Comparison of ENCODE assay signal across 25 cellular contexts in genomic region chr4:108941914-108942379, GRCh38.
A peak's percentile ranks its signal among the peaks of the same experiment; 100 is the strongest.
DNase-seq lines count a peak whose midpoint lies in the region; ATAC-seq and TF ChIP-seq lines count a peak whose summit lies in the region.
"Had no signal": no experiment of that assay in that cellular context is flagged by ENCODE, and none has a peak within 500 bp of the region (broad histone marks: within the 10 kb centered on the region; RNA-seq: fewer than 3 reads in every experiment).

No MANE protein-coding gene starts in this region.

- peaks cover 7% of the 10 kb centered on the region; the same call in 1 of the 2 replicates for H3K4me1 ChIP-seq in SJCRH30
- H3K4me1 ChIP-seq: vagina had no signal

- H3K27me3 ChIP-seq in SJCRH30, result no peaks in the 10 kb centered on the region
- H3K27me3 ChIP-seq: vagina had no signal

- TF ChIP-seq CTCF in nephron (IDR thresholded peaks at IDR 0.05; ENCODE audit: unreplicated experiment in 3 of 3), result no peak

- H3K36me3 ChIP-seq in SJCRH30, result no peaks in the 10 kb centered on the region; the same call in 1 of the 2 replicates
- H3K36me3 ChIP-seq: thoracic aorta, vagina had no signal

- peaks cover 24% of the 10 kb centered on the region for H3K4me1 Mint-ChIP-seq in nephron
- no peaks in the 10 kb centered on the region for H3K4me1 Mint-ChIP-seq in stimulated activated memory B cell treated with anti-CD40 and anti-IgM and Interleukin-4, amounts not matched to agents 10 μg/mL and 1 μg/mL and 100 μg/mL, for 72 hours
- H3K4me1 Mint-ChIP-seq: CD4-positive, CD25-positive, alpha-beta regulatory T cell had no signal

- H3K9me3 ChIP-seq in SJCRH30 (replicated peaks), result no peaks in the 10 kb centered on the region
- H3K9me3 ChIP-seq: thoracic aorta, vagina had no signal

- H3K9me3 Mint-ChIP-seq in nephron, result no peaks in the 10 kb centered on the region
- H3K9me3 Mint-ChIP-seq in stimulated activated memory B cell treated with anti-CD40 and anti-IgM and Interleukin-4, amounts not matched to agents 10 μg/mL and 1 μg/mL and 100 μg/mL, for 72 hours, result no peaks in the 10 kb centered on the region
- H3K9me3 Mint-ChIP-seq: stimulated activated naive CD8-positive, alpha-beta T cell treated with anti-CD3 and anti-CD28 coated beads, Interleukin-15, Interleukin-2, amounts not matched to agents 100 ng/mL and 50 ng/mL, for 24 hours had no signal

- ATAC-seq in stimulated activated memory B cell treated with anti-CD40 and anti-IgM and Interleukin-4, amounts not matched to agents 10 μg/mL and 1 μg/mL and 100 μg/mL, for 72 hours, result peak; percentile 8
- ATAC-seq in HG02798 (IDR thresholded peaks at IDR 0.05; ENCODE audit: poor library complexity, unreplicated experiment) (no peak), GM18909 (IDR thresholded peaks at IDR 0.05; ENCODE audit: poor library complexity, unreplicated experiment) (no peak)
- ATAC-seq: activated naive CD4-positive, alpha-beta T cell treated with anti-CD3 and anti-CD28 coated beads, Interleukin-2, amount 50 U/mL, for 72 hours; HCT116 had no signal

- no peak overlapping the region for H3K27ac ChIP-seq in SJCRH30
- H3K27ac ChIP-seq: thoracic aorta, vagina, VCaP had no signal

- DNase-seq in NCI-H2227 (lab: John Stamatoyannopoulos, UW; ENCODE audit: unreplicated experiment) (peak; percentile 8), NCI-H2227 treated with DMSO at 0.1 percent for 48 hours (lab: John Stamatoyannopoulos, UW) (no peak), SJCRH30 (peak; percentile 51 to 74), D341Med (ENCODE audit: low spot score) (no peak)
- DNase-seq: activated CD4-positive, alpha-beta T cell treated with anti-CD3 and anti-CD28 coated beads for 4 hours; activated T-cell treated with anti-CD3 and anti-CD28 coated beads for 4 hours; CD4-positive, CD25-positive, alpha-beta regulatory T cell; DMS 273 treated with DMSO at 0.1 percent for 48 hours; effector CD4-positive, alpha-beta T cell; GDM1; NCI-H1105 treated with DMSO at 0.1 percent for 48 hours; NCI-H1930; NCI-H345; posterior cingulate gyrus had no signal

- no peak overlapping the region for H3K4me3 Mint-ChIP-seq in nephron
- no peak overlapping the region for H3K4me3 Mint-ChIP-seq in stimulated activated memory B cell treated with anti-CD40 and anti-IgM and Interleukin-4, amounts not matched to agents 10 μg/mL and 1 μg/mL and 100 μg/mL, for 72 hours
- H3K4me3 Mint-ChIP-seq: CD4-positive, CD25-positive, alpha-beta regulatory T cell; stimulated activated naive CD8-positive, alpha-beta T cell treated with anti-CD3 and anti-CD28 coated beads, Interleukin-15, Interleukin-2, amounts not matched to agents 100 ng/mL and 50 ng/mL, for 24 hours had no signal

- no peak overlapping the region for H3K4me3 ChIP-seq in SJCRH30
- H3K4me3 ChIP-seq: lung, thoracic aorta, vagina had no signal

- H3K27ac Mint-ChIP-seq in nephron, result peak overlapping the region in 2 of 3 experiments; percentile 50 to 59
- H3K27ac Mint-ChIP-seq in stimulated activated memory B cell treated with anti-CD40 and anti-IgM and Interleukin-4, amounts not matched to agents 10 μg/mL and 1 μg/mL and 100 μg/mL, for 72 hours, result no peak overlapping the region
- H3K27ac Mint-ChIP-seq: activated naive CD4-positive, alpha-beta T cell treated with anti-CD3 and anti-CD28 coated beads, Interleukin-2, amount 50 U/mL, for 72 hours; stimulated activated naive CD8-positive, alpha-beta T cell treated with anti-CD3 and anti-CD28 coated beads, Interleukin-15, Interleukin-2, amounts not matched to agents 100 ng/mL and 50 ng/mL, for 24 hours had no signal

- peaks cover 7% of the 10 kb centered on the region for H3K36me3 Mint-ChIP-seq in nephron (ENCODE audit: low read depth)
- H3K36me3 Mint-ChIP-seq in stimulated activated memory B cell treated with anti-CD40 and anti-IgM and Interleukin-4, amounts not matched to agents 10 μg/mL and 1 μg/mL and 100 μg/mL, for 72 hours, result no peaks in the 10 kb centered on the region
- H3K36me3 Mint-ChIP-seq: activated naive CD4-positive, alpha-beta T cell treated with anti-CD3 and anti-CD28 coated beads, Interleukin-2, amount 50 U/mL, for 72 hours; CD4-positive, CD25-positive, alpha-beta regulatory T cell had no signal

- H3K27me3 Mint-ChIP-seq in nephron (ENCODE audit: low read depth), result no peaks in the 10 kb centered on the region
- no peaks in the 10 kb centered on the region for H3K27me3 Mint-ChIP-seq in stimulated activated memory B cell treated with anti-CD40 and anti-IgM and Interleukin-4, amounts not matched to agents 10 μg/mL and 1 μg/mL and 100 μg/mL, for 72 hours
- H3K27me3 Mint-ChIP-seq: CD4-positive, CD25-positive, alpha-beta regulatory T cell; stimulated activated naive CD8-positive, alpha-beta T cell treated with anti-CD3 and anti-CD28 coated beads, Interleukin-15, Interleukin-2, amounts not matched to agents 100 ng/mL and 50 ng/mL, for 24 hours had no signal

Comparison
In these comparisons a context has a peak if more than half of its experiments do, and no peak if none do; other contexts are left out.
1. DNase-seq: peak in NCI-H2227 (single experiment) and SJCRH30 (2 of 2); none in NCI-H2227 treated with DMSO at 0.1 percent for 48 hours (single experiment) and D341Med (single experiment).